15 cellular contexts compared by ENCODE assay signal in the genomic region with DNA sequence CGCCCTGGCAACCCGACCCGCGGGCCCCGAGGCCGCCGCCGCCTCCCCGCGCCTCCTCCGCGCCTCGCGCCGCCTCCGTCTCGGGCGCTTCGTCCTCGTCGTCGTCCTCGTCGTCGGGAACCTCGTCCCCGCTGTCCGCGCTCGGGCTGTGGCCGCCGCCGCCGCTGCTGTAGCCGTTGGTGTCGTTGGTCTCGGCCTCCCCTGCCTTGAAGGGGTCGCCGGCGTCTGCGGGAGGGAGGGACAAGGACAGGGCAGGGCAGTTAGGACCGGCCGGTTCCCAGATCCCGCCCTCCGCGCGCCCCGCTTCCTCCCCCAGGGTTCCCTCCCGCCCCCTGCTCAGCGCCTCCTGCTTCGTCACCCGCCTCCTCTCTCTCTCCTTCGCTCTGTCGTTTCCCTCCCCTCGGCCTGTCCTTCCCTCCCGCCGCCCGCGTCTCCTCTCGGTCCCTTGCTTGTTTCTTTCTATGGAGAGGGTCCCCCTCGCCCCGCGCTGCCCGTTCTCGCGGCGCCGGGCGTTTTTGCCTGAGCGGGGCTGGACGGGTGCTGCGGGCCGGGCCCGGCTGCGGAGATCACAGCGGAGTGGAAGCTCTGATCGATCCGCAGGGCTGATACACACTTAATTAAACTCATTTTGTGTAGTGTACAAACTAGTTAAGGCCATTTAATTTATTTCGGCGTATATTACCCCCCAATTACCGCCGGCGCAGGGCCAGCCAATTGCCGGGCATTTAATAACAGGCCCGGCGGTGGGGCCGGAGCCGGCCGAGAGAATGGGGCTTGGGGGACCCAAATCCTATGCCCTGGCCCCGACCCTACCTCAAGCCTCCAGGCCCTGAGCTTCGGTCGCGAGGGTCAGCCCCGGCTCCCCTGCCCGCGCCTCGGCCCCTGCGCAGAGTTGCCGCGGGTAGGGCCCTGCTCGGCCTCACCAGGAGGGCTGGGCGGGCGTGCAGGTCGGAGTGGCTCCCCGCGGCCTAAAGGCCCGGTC. TPM values are rescaled to one million over a fixed set of nuclear protein-coding genes. Genes with fewer than 3 reads are reported as not detected.
DNase-seq lines count a peak whose midpoint lies in the region; ATAC-seq, FAIRE-seq and TF ChIP-seq lines count a peak whose summit lies in the region.
"Had no signal": no experiment of that assay in that cellular context is flagged by ENCODE, and none has a peak within 500 bp of the region (broad histone marks: within the 10 kb centered on the region; RNA-seq: fewer than 3 reads in every experiment).

No MANE protein-coding gene starts in this region.

- no peak overlapping the region for H4K8ac ChIP-seq in H9 (replicated peaks; ENCODE audit: insufficient read length, low read depth, low read length)
- H4K8ac ChIP-seq in H1 (ENCODE audit: extremely low read depth, insufficient read depth, low read length): no peak overlapping the region

- H4K91ac ChIP-seq in H9 (ENCODE audit: insufficient read length, low read depth, low read length) (no peak overlapping the region), H1 (replicated peaks; ENCODE audit: insufficient read length, low read length) (no peak overlapping the region)

- peaks cover 5 to 12% of the 10 kb centered on the region in 2 experiments for H3K9me3 Mint-ChIP-seq in H9

- H2AK5ac ChIP-seq in H9 (ENCODE audit: insufficient read length, low read length): no peak overlapping the region
- H2AK5ac ChIP-seq in H1 (ENCODE audit: low read depth, low read length): no peak overlapping the region

- TF ChIP-seq CTCF in H9 (conservative IDR thresholded peaks at IDR 0.05): no peak
- no peak for TF ChIP-seq CTCF in H1 (IDR thresholded peaks at IDR 0.05; ENCODE audit: control extremely low read depth in 1 of 3, insufficient read depth in 1 of 3, low read depth in 1 of 3, low read length in 3 of 3)
- TF ChIP-seq CTCF in psoas muscle (IDR thresholded peaks at IDR 0.05): no peak

- intact Hi-C loops in psoas muscle (cut with DNase I): no loop called here

- H3K27ac Mint-ChIP-seq in H9: no peak overlapping the region

- H3K4me1 ChIP-seq in H9 (ENCODE audit: insufficient read depth, low read length): no peaks in the 10 kb centered on the region; the same call in 1 of the 2 replicates
- peaks cover 0 to 30% (median 7%) of the 10 kb centered on the region in 4 experiments; a peak in 5 of 7 replicates for H3K4me1 ChIP-seq in H1 (replicated peaks in 1 of 4; ENCODE audit: control insufficient read depth in 3 of 4, insufficient read depth in 4 of 4, low read length in 3 of 4)
- H3K4me1 ChIP-seq in psoas muscle: peaks cover 14% of the 10 kb centered on the region

- H3K79me1 ChIP-seq in H9 (ENCODE audit: insufficient read depth, low read depth, low read length, poor library complexity, severe bottlenecking): no peaks in the 10 kb centered on the region
- no peaks in the 10 kb centered on the region for H3K79me1 ChIP-seq in H1 (ENCODE audit: low read depth, low read length)

- POLR2A ChIA-PET in H1 (lab: Charles Lee; ENCODE audit: partially characterized antibody): interaction anchor here (0.6 kb wide), 1 partner anchor 109 kb away, joined by 3 read pairs; no protein-coding TSS in a partner anchor

- H2AFZ ChIP-seq in H9 (ENCODE audit: low read length) (no peak overlapping the region), H1 (ENCODE audit: low read length) (no peak overlapping the region)

- H3K4ac ChIP-seq in H9 (ENCODE audit: low read depth, low read length) (no peak overlapping the region), H1 (replicated peaks; ENCODE audit: insufficient read length, low read depth, low read length) (no peak overlapping the region)

- H3K27ac ChIP-seq in H9 (ENCODE audit: insufficient read length, low read depth, low read length) (no peak overlapping the region), H1 (ENCODE audit: low read depth, low read length) (no peak overlapping the region), psoas muscle (no peak overlapping the region)
- H3K27ac ChIP-seq: thoracic aorta had no signal

- peaks cover 2 to 13% of the 10 kb centered on the region in 2 experiments; a peak in 2 of 4 replicates for H3K4me1 Mint-ChIP-seq in H9

- H2BK12ac ChIP-seq in H9 (ENCODE audit: insufficient read length, low read depth, low read length) (no peak overlapping the region), H1 (ENCODE audit: low read depth, low read length) (no peak overlapping the region)

- H4K20me1 ChIP-seq in H9 (ENCODE audit: control insufficient read depth, insufficient read depth, insufficient read length): peaks cover 3% of the 10 kb centered on the region
- peaks cover 4 to 18% of the 10 kb centered on the region in 2 experiments for H4K20me1 ChIP-seq in H1 (replicated peaks in 1 of 2; ENCODE audit: control insufficient read depth in 1 of 2, insufficient read depth in 2 of 2, low read length in 2 of 2)

- H3T11ph ChIP-seq in H9 (ENCODE audit: low read length): no peak overlapping the region

- DNase-seq in activated CD4-positive, alpha-beta T cell treated with anti-CD3 and anti-CD28 coated beads for 1 hour: peak; percentile 4
- DNase-seq in activated CD4-positive, alpha-beta T cell treated with anti-CD3 and anti-CD28 coated beads for 4 hours: no peak
- DNase-seq in H9 (peak; percentile 50), H1 (ENCODE audit: low read depth in 1 of 2, low spot score in 2 of 2) (no peak), psoas muscle (peak in 1 of 2 donors; percentile 34), NCI-H345 treated with DMSO at 0.1 percent for 48 hours (lab: John Stamatoyannopoulos, UW; ENCODE audit: unreplicated experiment) (no peak), NCI-H226 (no peak)
- DNase-seq: ACHN; activated CD4-positive, CD25-positive, alpha-beta regulatory T cell; DMS79 treated with DMSO at 0.1 percent for 48 hours; mammary epithelial cell; MV-4-11 had no signal

- ATAC-seq in psoas muscle (peak in 1 of 4 donors; percentile 36), HG03196 (IDR thresholded peaks at IDR 0.05; ENCODE audit: unreplicated experiment) (no peak)

- H3K9ac ChIP-seq in H9 (ENCODE audit: extremely low read depth, insufficient read length, low read length) (no peak overlapping the region), H1 (replicated peaks in 1 of 4; ENCODE audit: extremely low read depth in 1 of 4, low read depth in 3 of 4, low read length in 3 of 4) (no peak overlapping the region)

- no peak overlapping the region for H2BK120ac ChIP-seq in H9 (ENCODE audit: low read depth, low read length, poor library complexity, severe bottlenecking)
- H2BK120ac ChIP-seq in H1 (replicated peaks; ENCODE audit: low read depth, low read length): no peak overlapping the region

- TF ChIP-seq EP300 in H1 (IDR thresholded peaks at IDR 0.05; ENCODE audit: borderline replicate concordance in 1 of 2, low read depth in 2 of 2, low read length in 2 of 2): no peak

- H3K23me2 ChIP-seq in H9 (ENCODE audit: insufficient read length, low read depth, low read length, poor library complexity, severe bottlenecking) (peaks cover 3% of the 10 kb centered on the region), H1 (ENCODE audit: low read depth, low read length) (peaks cover 2% of the 10 kb centered on the region; the same call in 1 of the 2 replicates)

- H3K79me2 ChIP-seq in H9 (ENCODE audit: insufficient read depth, low read length): no peaks in the 10 kb centered on the region
- no peaks in the 10 kb centered on the region for H3K79me2 ChIP-seq in H1 (ENCODE audit: control insufficient read depth in 1 of 2, insufficient read depth in 2 of 2, low read length in 2 of 2)

- peak overlapping the region in 1 of 2 experiments; percentile 51; a peak in 2 of 5 replicates for H3K4me3 Mint-ChIP-seq in H9

- H3K36me3 ChIP-seq in H1 (ENCODE audit: control insufficient read depth in 2 of 4, insufficient read depth in 4 of 4, low read length in 3 of 4) (peaks cover 0 to 31% (median 0%) of the 10 kb centered on the region in 4 experiments; a peak in 1 of 8 replicates), psoas muscle (ENCODE audit: insufficient read depth in 1 of 2, low read depth in 1 of 2) (no peaks in the 10 kb centered on the region)
- H3K36me3 ChIP-seq: thoracic aorta had no signal

- no CpG with 5 or more reads among the region's 107 CpGs for WGBS in H9 (ENCODE audit: extremely low coverage, insufficient read length, low lambda C conversion rate)
- 48% methylated on average over 53 of the region's 107 CpGs; no CpG with 5 or more reads in 1 of the 2 experiments for WGBS in H1 (ENCODE audit: extremely low coverage in 1 of 2, insufficient coverage in 1 of 2, insufficient read length in 1 of 2, insufficient replicate concordance in 2 of 2, low coverage in 1 of 2, low lambda C conversion rate in 2 of 2, missing lambda C conversion rate in 1 of 2), 2 experiments
- WGBS in psoas muscle, 3 donors: 4% methylated on average over 78 to 107 of the region's 107 CpGs

- H3K4me3 ChIP-seq in H1 (ENCODE audit: extremely low read depth in 1 of 4, insufficient read depth in 2 of 4, low read depth in 3 of 4, low read length in 4 of 4): peak overlapping the region in 1 of 4 experiments; percentile 37; a peak in 2 of 8 replicates
- H3K4me3 ChIP-seq in psoas muscle: peak overlapping the region; percentile 18
- H3K4me3 ChIP-seq: thoracic aorta had no signal

- no peak for TF ChIP-seq RAD21 in H1 (IDR thresholded peaks at IDR 0.05 in 1 of 2, conservative IDR thresholded peaks at IDR 0.05 in 1 of 2; ENCODE audit: low read depth in 2 of 2, low read length in 2 of 2)

- H2BK15ac ChIP-seq in H9 (ENCODE audit: low read depth, low read length) (no peak overlapping the region), H1 (ENCODE audit: low read length) (no peak overlapping the region)

- H4K5ac ChIP-seq in H9 (ENCODE audit: insufficient read length, low read depth, low read length) (no peak overlapping the region), H1 (ENCODE audit: insufficient read length, low read depth, low read length) (no peak overlapping the region)

- CTCF ChIA-PET in H1 (lab: Charles Lee; ENCODE audit: partially characterized antibody): no interaction called here

- peaks cover 3 to 4% (median 3%) of the 10 kb centered on the region in 3 experiments; a peak in 5 of 7 replicates for H3K36me3 Mint-ChIP-seq in H9 (ENCODE audit: insufficient read depth in 1 of 3, low read depth in 3 of 3)

- H3K18ac ChIP-seq in H9 (ENCODE audit: insufficient read length, low read depth, low read length) (no peak overlapping the region), H1 (ENCODE audit: extremely low read depth, low read length) (no peak overlapping the region)

- no peak for TF ChIP-seq POLR2A in H1 (IDR thresholded peaks at IDR 0.05; ENCODE audit: control extremely low read depth in 1 of 2, low read depth in 2 of 2, low read length in 2 of 2)

- peaks cover 79% of the 10 kb centered on the region for H3K27me3 ChIP-seq in H9 (ENCODE audit: insufficient read depth, low read length)
- peaks cover 81 to 89% (median 87%) of the 10 kb centered on the region in 4 experiments for H3K27me3 ChIP-seq in H1 (replicated peaks in 1 of 4; ENCODE audit: control insufficient read depth in 3 of 4, extremely low read depth in 1 of 4, insufficient read depth in 3 of 4, low read length in 3 of 4)
- H3K27me3 ChIP-seq in psoas muscle (ENCODE audit: insufficient read depth in 3 of 3, low read length in 2 of 3): peaks cover 5 to 93% (median 41%) of the 10 kb centered on the region in 3 donors

- H2BK20ac ChIP-seq in H9 (ENCODE audit: low read depth, low read length, poor library complexity, severe bottlenecking): no peak overlapping the region
- no peak overlapping the region for H2BK20ac ChIP-seq in H1 (ENCODE audit: low read length)

- H3K4me2 ChIP-seq in H9 (ENCODE audit: insufficient read depth, insufficient read length, low read length) (peak overlapping the region; percentile 10), H1 (ENCODE audit: insufficient read depth in 1 of 2, low read depth in 2 of 2, low read length in 2 of 2) (peak overlapping the region; percentile 22 to 61)

- H2BK5ac ChIP-seq in H9 (ENCODE audit: insufficient read length, low read length) (no peak overlapping the region), H1 (ENCODE audit: low read depth, low read length) (no peak overlapping the region)

- H3K9me3 ChIP-seq in H9 (ENCODE audit: control insufficient read depth, low read depth, low read length) (peaks cover 2% of the 10 kb centered on the region), H1 (ENCODE audit: insufficient read depth in 2 of 2, low read depth in 1 of 2, low read length in 1 of 2) (peaks cover 2 to 7% of the 10 kb centered on the region in 2 experiments), psoas muscle (no peaks in the 10 kb centered on the region)
- H3K9me3 ChIP-seq: thoracic aorta had no signal

- H3K23ac ChIP-seq in H9 (ENCODE audit: insufficient read length, low read depth, low read length) (no peak overlapping the region), H1 (ENCODE audit: insufficient read length) (no peak overlapping the region)

- no peak for FAIRE-seq in H1 (lab: Jason Lieb, UNC)

- H3K56ac ChIP-seq in H9 (ENCODE audit: insufficient read length, low read depth, low read length) (no peak overlapping the region), H1 (replicated peaks; ENCODE audit: insufficient read length, low read depth, low read length) (no peak overlapping the region)

- H3K14ac ChIP-seq in H9 (ENCODE audit: insufficient read depth, low read length) (no peak overlapping the region), H1 (ENCODE audit: insufficient read length) (no peak overlapping the region)

- peaks cover 75% of the 10 kb centered on the region for H3K27me3 Mint-ChIP-seq in H9 (ENCODE audit: low read depth)

RNA-seq across cellular contexts. Expression of a gene that starts 2.4 kb away (rescaled TPM):
- total RNA-seq in H9 (2021): not detected in 2 replicates
- total RNA-seq in H1 (2021; fragmentation: NEBNext Ultra II Directional; extraction: Animal tissue kit (Norgen Biotek cat#: 25700)): not detected in 2 replicates
- polyA plus RNA-seq in H1 (2011; rRNA removed): not detected in 2 replicates
- not detected for polyA plus RNA-seq in H1 (2011; cell fraction: cytosol; rRNA removed)
- not detected for polyA plus RNA-seq in H1 (2011; cell fraction: nucleus; rRNA removed)
- polyA plus RNA-seq in H1 (2012, experiment 1 of 2): not detected in 4 replicates
- not detected for polyA plus RNA-seq in H1 (2012, experiment 2 of 2)
- not detected for polyA plus RNA-seq in H1 (2013, experiment 1 of 2)
- polyA plus RNA-seq in H1 (2013, experiment 2 of 2): not detected
- polyA minus RNA-seq in H1 (2011; rRNA and poly(A)+ RNA removed): not detected in 2 replicates
- polyA minus RNA-seq in H1 (2011; cell fraction: cytosol; rRNA and poly(A)+ RNA removed): not detected
- not detected for polyA minus RNA-seq in H1 (2011; cell fraction: nucleus; rRNA and poly(A)+ RNA removed)
- total RNA-seq in psoas muscle: not detected
- not detected for polyA plus RNA-seq in psoas muscle
- total RNA-seq: mammary epithelial cell, NCI-H460, thoracic aorta had no signal
- polyA plus RNA-seq: mammary epithelial cell had no signal

RNA-seq across cellular contexts. Expression of a gene that starts 56.9 kb away (rescaled TPM):
- total RNA-seq in H9 (2021): 15.9 and 18.3 TPM in 2 replicates
- 19.0 and 19.4 TPM in 2 replicates for total RNA-seq in H1 (2021; fragmentation: NEBNext Ultra II Directional; extraction: Animal tissue kit (Norgen Biotek cat#: 25700))
- polyA plus RNA-seq in H1 (2011; rRNA removed): 14.5 and 21.1 TPM in 2 replicates
- polyA plus RNA-seq in H1 (2011; cell fraction: cytosol; rRNA removed): 14.8 TPM
- 106 TPM for polyA plus RNA-seq in H1 (2011; cell fraction: nucleus; rRNA removed)
- polyA plus RNA-seq in H1 (2012, experiment 1 of 2): 17.0 to 21.8 TPM (median 19.1 TPM) in 4 replicates
- polyA plus RNA-seq in H1 (2012, experiment 2 of 2): 2.3 TPM
- 9.4 TPM for polyA plus RNA-seq in H1 (2013, experiment 1 of 2)
- 8.0 TPM for polyA plus RNA-seq in H1 (2013, experiment 2 of 2)
- polyA minus RNA-seq in H1 (2011; rRNA and poly(A)+ RNA removed): 7.8 and 8.3 TPM in 2 replicates
- 13.4 TPM for polyA minus RNA-seq in H1 (2011; cell fraction: cytosol; rRNA and poly(A)+ RNA removed)
- 25.9 TPM for polyA minus RNA-seq in H1 (2011; cell fraction: nucleus; rRNA and poly(A)+ RNA removed)
- 1 to 10 TPM; 6.3 to 9.4 (median 8.3) TPM for total RNA-seq in psoas muscle
- polyA plus RNA-seq in psoas muscle: 1 to 10 TPM; 1.9 to 9.3 (median 3.6) TPM

Comparison
In these comparisons a context has a peak if more than half of its experiments do, and no peak if none do; other contexts are left out.
1. DNase-seq: peak in activated CD4-positive, alpha-beta T cell treated with anti-CD3 and anti-CD28 coated beads for 1 hour (single experiment) and H9 (single experiment); none in activated CD4-positive, alpha-beta T cell treated with anti-CD3 and anti-CD28 coated beads for 4 hours (0 of 2), H1 (0 of 2), NCI-H345 treated with DMSO at 0.1 percent for 48 hours (single experiment) and NCI-H226 (single experiment).